11 cellular contexts compared by ENCODE assay signal in the genomic region with DNA sequence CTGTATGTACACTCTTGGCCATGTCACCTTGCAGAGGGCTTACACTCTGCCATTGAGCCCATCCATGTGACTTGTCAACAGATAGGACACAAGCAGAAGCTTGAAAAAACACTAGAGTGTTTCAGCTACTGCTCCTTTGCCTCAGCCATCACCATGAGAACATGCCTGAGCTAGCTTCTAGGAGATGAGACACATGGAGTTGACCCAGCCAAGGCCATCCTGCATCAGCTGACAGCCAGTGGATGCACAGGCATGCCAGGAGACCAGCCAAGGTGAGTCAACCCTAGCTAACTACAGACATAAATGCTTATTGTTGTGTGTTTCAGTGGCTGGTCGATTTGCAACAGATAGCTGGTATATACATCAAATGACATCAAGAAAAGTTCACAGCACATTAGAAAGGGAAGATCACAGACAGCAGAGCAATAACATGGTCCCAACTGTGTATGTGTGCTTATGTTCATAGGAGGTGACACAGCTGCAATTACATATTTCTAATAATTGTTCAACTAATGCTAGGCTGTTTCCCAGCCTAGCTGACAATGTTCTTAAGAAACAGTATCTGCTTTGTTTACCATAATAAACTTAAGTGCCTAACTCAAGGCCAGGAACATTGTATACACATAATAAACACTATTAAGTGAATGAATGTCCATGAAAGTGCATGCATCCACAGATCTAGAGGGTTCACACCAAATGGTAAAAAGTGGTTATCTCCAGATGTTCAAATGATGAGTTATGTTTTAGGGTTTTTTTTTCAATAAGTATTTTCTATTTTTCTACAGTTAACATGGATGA.
"Had no signal": no experiment of that assay in that cellular context is flagged by ENCODE, and none has a peak within 500 bp of the region (broad histone marks: within the 10 kb centered on the region; RNA-seq: fewer than 3 reads in every experiment).

No MANE protein-coding gene starts in this region.

- H3K79me2 ChIP-seq: hepatocyte had no signal

- H2AFZ ChIP-seq: hepatocyte had no signal

- H3K36me3 ChIP-seq: brain microvascular endothelial cell, esophagus squamous epithelium, lower lobe of right lung, pancreas, stomach, thoracic aorta had no signal

- ATAC-seq: activated CD4-positive, CD25-positive, alpha-beta regulatory T cell treated with anti-CD3 and anti-CD28 coated beads, Interleukin-2, amount 50 U/mL, for 24 hours; lower lobe of right lung; pancreas had no signal

- H3K27ac ChIP-seq: brain microvascular endothelial cell, esophagus squamous epithelium, hepatocyte, lower lobe of right lung, pancreas, skin epidermis, stomach, thoracic aorta had no signal

- H3K9me3 ChIP-seq: esophagus squamous epithelium, lower lobe of right lung, pancreas, stomach, thoracic aorta had no signal

- H3K27me3 ChIP-seq: brain microvascular endothelial cell, esophagus squamous epithelium, hepatocyte, pancreas, stomach had no signal

- H3K4me3 ChIP-seq: esophagus squamous epithelium, hepatocyte, lower lobe of right lung, pancreas, skin epidermis, stomach, thoracic aorta had no signal

- H3K4me2 ChIP-seq: hepatocyte had no signal

- FAIRE-seq: pancreas had no signal

- H3K4me1 ChIP-seq: lower lobe of right lung, pancreas, stomach had no signal

- DNase-seq: amniotic stem cell, brain microvascular endothelial cell, esophagus squamous epithelium, lower lobe of right lung, naive B cell, pancreas, stomach had no signal
